In genomic region chr2:23698733-23699391, GRCh38 we compare ENCODE assay signal across 16 cellular contexts.
DNase-seq lines count a peak whose midpoint lies in the region; FAIRE-seq and TF ChIP-seq lines count a peak whose summit lies in the region.
"Had no signal": no experiment of that assay in that cellular context is flagged by ENCODE, and none has a peak within 500 bp of the region (broad histone marks: within the 10 kb centered on the region; RNA-seq: fewer than 3 reads in every experiment).

No MANE protein-coding gene starts in this region.

- no peak for FAIRE-seq in GM12891 (lab: Jason Lieb, UNC)
- FAIRE-seq: pancreas had no signal

- DNase-seq in A673 (ENCODE audit: low spot score) (peak; percentile 93), NCI-H2171 (lab: John Stamatoyannopoulos, UW) (peak; percentile 69), cardiac fibroblast (ENCODE audit: low read depth in 2 of 2) (peak; percentile 45 to 54), left kidney (ENCODE audit: low read depth, low spot score) (peak; percentile 55), T1000 (lab: John Stamatoyannopoulos, UW) (no peak), GM12891 (ENCODE audit: insufficient read length, low spot score) (no peak)
- DNase-seq in activated CD8-positive, alpha-beta memory T cell treated with anti-CD3 and anti-CD28 coated beads for 24 hours: no peak
- no peak for DNase-seq in activated CD4-positive, alpha-beta T cell treated with anti-CD3 and anti-CD28 coated beads, Interleukin-2, amount 50 U/mL, for 48 hours
- DNase-seq: activated B cell treated with CpG ODN at 0.5 μM for 24 hours, heart right ventricle, NCI-H1417, NCI-H82, SHP77, uterus had no signal

- peaks cover 22% of the 10 kb centered on the region for H3K4me1 ChIP-seq in A673 (ENCODE audit: insufficient read depth, low read length, poor library complexity, severe bottlenecking)
- H3K4me1 ChIP-seq: Caco-2, pancreas, uterus had no signal

- H3K4me3 ChIP-seq in A673 (ENCODE audit: low read depth, low read length, poor library complexity, severe bottlenecking): no peak overlapping the region
- no peak overlapping the region for H3K4me3 ChIP-seq in cardiac fibroblast (replicated peaks in 1 of 2; ENCODE audit: low read depth in 2 of 2, low read length in 2 of 2)
- H3K4me3 ChIP-seq: heart right ventricle, pancreas, uterus had no signal

- no peaks in the 10 kb centered on the region for H3K27me3 ChIP-seq in A673 (replicated peaks; ENCODE audit: insufficient read depth, low read depth, low read length, poor library complexity)
- H3K27me3 ChIP-seq: heart right ventricle, pancreas, uterus had no signal

- no TSS peak for BruUV-seq in A673 (replicated peaks; lab: Mats Ljungman, UMichigan)

- peaks cover 6% of the 10 kb centered on the region for H3K9me3 ChIP-seq in A673 (ENCODE audit: low read depth, low read length, poor library complexity, severe bottlenecking)
- H3K9me3 ChIP-seq: Caco-2, pancreas, uterus had no signal

- H3K27ac ChIP-seq in A673 (ENCODE audit: low read depth, low read length, poor library complexity, severe bottlenecking): peak overlapping the region; percentile 47
- H3K27ac ChIP-seq: heart right ventricle, pancreas, uterus had no signal

- intact Hi-C loops in A673 (cut with micrococcal nuclease; ENCODE audit: unreplicated experiment): no loop called here

- POLR2A ChIA-PET in A673 (lab: Charles Lee; ENCODE audit: low non-redundant PET): interaction anchor here (0.6 kb wide), 1 partner anchor 61 kb away, joined by 4 read pairs; no protein-coding TSS in a partner anchor

- peaks cover 5% of the 10 kb centered on the region for H3K36me3 ChIP-seq in A673 (ENCODE audit: insufficient read depth, low read length, poor library complexity, severe bottlenecking)
- H3K36me3 ChIP-seq: pancreas, uterus had no signal

- CTCF ChIA-PET in A673 (lab: Charles Lee): no interaction called here

- TF ChIP-seq POLR2A in GM12891 (IDR thresholded peaks at IDR 0.05; ENCODE audit: low read depth, low read length): no peak

- TF ChIP-seq CTCF in A673 (conservative IDR thresholded peaks at IDR 0.05; ENCODE audit: low read depth, low read length) (no peak), cardiac fibroblast (IDR thresholded peaks at IDR 0.05; ENCODE audit: low read depth, low read length) (no peak)

TF ChIP-seq in GM12891, 5 proteins besides CTCF, POLR2A, EP300 and RAD21:
- TF ChIP-seq POLR2AphosphoS5 (IDR thresholded peaks at IDR 0.05; ENCODE audit: low read depth, low read length): no peak
- TF ChIP-seq SPI1 (IDR thresholded peaks at IDR 0.05; ENCODE audit: low read depth, low read length): no peak
- no peak for TF ChIP-seq POU2F2 (IDR thresholded peaks at IDR 0.05; ENCODE audit: low read depth, low read length)
- TF ChIP-seq PAX5 (IDR thresholded peaks at IDR 0.05; ENCODE audit: insufficient read depth, low read length, severe bottlenecking): no peak
- no peak for TF ChIP-seq TAF1 (IDR thresholded peaks at IDR 0.05; ENCODE audit: low read depth, low read length)

Comparison
In these comparisons a context has a peak if more than half of its experiments do, and no peak if none do; other contexts are left out.
1. DNase-seq: peak in A673 (single experiment), NCI-H2171 (single experiment), cardiac fibroblast (2 of 2) and left kidney (single experiment); none in T1000 (single experiment), activated CD8-positive, alpha-beta memory T cell treated with anti-CD3 and anti-CD28 coated beads for 24 hours (single experiment), GM12891 (single experiment) and activated CD4-positive, alpha-beta T cell treated with anti-CD3 and anti-CD28 coated beads, Interleukin-2, amount 50 U/mL, for 48 hours (0 of 2).